In the genomic region with DNA sequence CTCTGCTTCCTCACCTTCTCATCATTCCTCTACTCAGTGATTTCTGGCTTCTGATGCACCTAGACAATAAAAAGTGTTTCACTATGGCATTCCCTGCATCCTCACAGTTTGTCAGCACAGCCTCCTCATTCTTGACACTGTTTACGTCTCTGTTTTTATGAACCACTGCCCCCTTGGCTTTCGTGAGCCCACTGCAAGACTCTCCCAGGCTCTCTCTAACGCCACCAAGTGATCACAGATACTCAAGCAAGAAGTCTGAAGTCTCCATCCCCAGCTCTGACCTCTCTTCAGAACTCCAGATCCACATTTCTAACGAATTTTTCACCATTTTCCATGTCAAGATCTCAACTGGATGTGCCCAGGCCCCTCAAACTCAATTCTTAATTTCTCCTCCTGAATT, we compare ENCODE assay signal across 1 cellular context.
TF ChIP-seq lines count a peak whose summit lies in the region.

No MANE protein-coding gene starts in this region.

TF ChIP-seq in HEK293, 187 proteins besides CTCF, POLR2A, EP300 and RAD21 (continued from another document):
- TF ChIP-seq ZBTB1 (tag by site-specific recombination; IDR thresholded peaks at IDR 0.05) (no peak), SETDB1 (IDR thresholded peaks at IDR 0.05; ENCODE audit: insufficient read length, low read length) (no peak), ZNF175 (tag by site-specific recombination; IDR thresholded peaks at IDR 0.05) (no peak), ZNF623 (tag by site-specific recombination; IDR thresholded peaks at IDR 0.05) (no peak), ZNF211 (tag by site-specific recombination; IDR thresholded peaks at IDR 0.05; ENCODE audit: low read depth) (no peak), ZSCAN23 (tag by site-specific recombination; IDR thresholded peaks at IDR 0.05) (no peak), ZNF302 (tag by site-specific recombination; IDR thresholded peaks at IDR 0.05; ENCODE audit: low read depth) (no peak), REST (tag by site-specific recombination; IDR thresholded peaks at IDR 0.05) (no peak), ZNF571 (tag by site-specific recombination; IDR thresholded peaks at IDR 0.05) (no peak), PATZ1 (tag by site-specific recombination; IDR thresholded peaks at IDR 0.05) (no peak), ZNF366 (tag by site-specific recombination; conservative IDR thresholded peaks at IDR 0.05) (no peak), ZNF16 (tag by site-specific recombination; IDR thresholded peaks at IDR 0.05; ENCODE audit: low read depth) (no peak)
